Comparison of ENCODE assay signal across 11 cellular contexts in genomic region chr2:236550701-236551465, GRCh38. TPM values are rescaled to one million over a fixed set of nuclear protein-coding genes. Genes with fewer than 3 reads are reported as not detected.
A peak's percentile ranks its signal among the peaks of the same experiment; 100 is the strongest.
DNase-seq lines count a peak whose midpoint lies in the region; ATAC-seq, FAIRE-seq and TF ChIP-seq lines count a peak whose summit lies in the region.
"Had no signal": no experiment of that assay in that cellular context is flagged by ENCODE, and none has a peak within 500 bp of the region (broad histone marks: within the 10 kb centered on the region; RNA-seq: fewer than 3 reads in every experiment).

No MANE protein-coding gene starts in this region.

- no peak for TF ChIP-seq CTCF in GM12875 (IDR thresholded peaks at IDR 0.05; ENCODE audit: borderline replicate concordance, insufficient read depth, low read depth, low read length)
- no peak for TF ChIP-seq CTCF in tibial nerve (IDR thresholded peaks at IDR 0.05)

- no peaks in the 10 kb centered on the region for H3K27me3 Mint-ChIP-seq in activated naive CD8-positive, alpha-beta T cell treated with anti-CD3 and anti-CD28 coated beads for 36 hours
- H3K27me3 Mint-ChIP-seq: activated CD4-positive, alpha-beta T cell treated with anti-CD3 and anti-CD28 coated beads, Interleukin-2, amount 10 ng/mL, durations not matched to agents 7 days and 5 days had no signal

- peaks cover 12% of the 10 kb centered on the region for H3K9me3 Mint-ChIP-seq in activated naive CD8-positive, alpha-beta T cell treated with anti-CD3 and anti-CD28 coated beads for 36 hours

- no peaks in the 10 kb centered on the region for H3K27me3 ChIP-seq in tibial nerve

- FAIRE-seq in frontal cortex (lab: Jason Lieb, UNC), result no peak

- TF ChIP-seq POLR2A in tibial nerve (IDR thresholded peaks at IDR 0.05), result no peak

- peaks cover 0 to 30% (median 12%) of the 10 kb centered on the region in 4 donors for H3K4me1 ChIP-seq in tibial nerve

- H3K4me1 Mint-ChIP-seq in activated naive CD8-positive, alpha-beta T cell treated with anti-CD3 and anti-CD28 coated beads for 36 hours, result peaks cover 90% of the 10 kb centered on the region

- H3K4me3 ChIP-seq in GM12875 (ENCODE audit: low read depth, low read length) (peak overlapping the region; percentile 26), tibial nerve (no peak overlapping the region)

- TF ChIP-seq EP300 in tibial nerve (IDR thresholded peaks at IDR 0.05), result no peak

- no peaks in the 10 kb centered on the region for H3K36me3 ChIP-seq in tibial nerve

- H3K27ac ChIP-seq in tibial nerve, result no peak overlapping the region

- DNase-seq in activated naive CD8-positive, alpha-beta T cell treated with anti-CD3 and anti-CD28 coated beads for 36 hours, result no peak
- DNase-seq in tibial nerve (ENCODE audit: low spot score in 2 of 2), result no peak
- DNase-seq in frontal cortex (ENCODE audit: low spot score in 2 of 2), result no peak
- no peak for DNase-seq in HCEC 1CT
- DNase-seq in ACHN, result no peak
- DNase-seq: activated CD4-positive, alpha-beta T cell treated with anti-CD3 and anti-CD28 coated beads, Interleukin-2, amount 10 ng/mL, durations not matched to agents 7 days and 5 days; dermis blood vessel endothelial cell; retina had no signal

- no peak overlapping the region for H3K4me3 Mint-ChIP-seq in activated naive CD8-positive, alpha-beta T cell treated with anti-CD3 and anti-CD28 coated beads for 36 hours
- H3K4me3 Mint-ChIP-seq: activated CD4-positive, alpha-beta T cell treated with anti-CD3 and anti-CD28 coated beads, Interleukin-2, amount 10 ng/mL, durations not matched to agents 7 days and 5 days had no signal

- in situ Hi-C loops in ACHN (cut with HindIII; ENCODE audit: low pct_ligation_motif_present, low pct_unique_long_range_greater_than_20kb, low sequenced_read_pairs), result no loop called here

- ATAC-seq in GM19372 (IDR thresholded peaks at IDR 0.05; ENCODE audit: low read depth, unreplicated experiment), result peak; percentile 41
- peak; percentile 44 for ATAC-seq in HG03045 (IDR thresholded peaks at IDR 0.05; ENCODE audit: unreplicated experiment)

- H3K9me3 ChIP-seq in tibial nerve, result peaks cover 0 to 19% (median 0%) of the 10 kb centered on the region in 4 donors

- peaks cover 31% of the 10 kb centered on the region for H3K36me3 Mint-ChIP-seq in activated naive CD8-positive, alpha-beta T cell treated with anti-CD3 and anti-CD28 coated beads for 36 hours

- peak overlapping the region; percentile 43 for H3K27ac Mint-ChIP-seq in activated naive CD8-positive, alpha-beta T cell treated with anti-CD3 and anti-CD28 coated beads for 36 hours

- WGBS in tibial nerve, 2 donors, result 90 to 91% methylated on average over 13 of the region's 13 CpGs

RNA-seq across cellular contexts. Expression of gene ACKR3, which starts 18.7 kb away (rescaled TPM):
- total RNA-seq in activated naive CD8-positive, alpha-beta T cell treated with anti-CD3 and anti-CD28 coated beads for 36 hours, result 1 to 10 TPM; 1.3 to 1.5 TPM
- 10 to 100 TPM; 32.4 to 88.7 (median 55.0) TPM for total RNA-seq in tibial nerve
- total RNA-seq in frontal cortex, result 20.0 TPM
